ENCODE assay signal across 1 cellular context in genomic region chr7:137962875-137963507, GRCh38.
TF ChIP-seq lines count a peak whose summit lies in the region.

No MANE protein-coding gene starts in this region.

TF ChIP-seq in K562, 482 proteins besides CTCF, POLR2A, EP300 and RAD21 (continued from another document and continues in another):
- TF ChIP-seq PREB (CRISPR knock-in tag; IDR thresholded peaks at IDR 0.05) (no peak), AFF1 (IDR thresholded peaks at IDR 0.05; ENCODE audit: low read depth in 1 of 2, partially characterized antibody in 2 of 2) (peak in 1 of 2 experiments; percentile 90), NUFIP1 (IDR thresholded peaks at IDR 0.05; ENCODE audit: partially characterized antibody) (no peak), MCM5 (IDR thresholded peaks at IDR 0.05; ENCODE audit: low read depth) (no peak), ZFP30 (CRISPR knock-in tag; IDR thresholded peaks at IDR 0.05; ENCODE audit: borderline replicate concordance) (no peak), POLR2G (IDR thresholded peaks at IDR 0.05; ENCODE audit: low read depth, low read length) (no peak), ZNF143 (CRISPR knock-in tag; IDR thresholded peaks at IDR 0.05) (no peak), CREM (IDR thresholded peaks at IDR 0.05; ENCODE audit: low read depth) (peak; percentile 92), ZFP36 (IDR thresholded peaks at IDR 0.05; ENCODE audit: low read depth, low read length, partially characterized antibody) (no peak), ATF3 (IDR thresholded peaks at IDR 0.05) (peak; percentile 94), ATF3 (CRISPR knock-in tag; conservative IDR thresholded peaks at IDR 0.05) (peak; percentile 47; the same call in 1 of the 2 replicates), SOX6 (IDR thresholded peaks at IDR 0.05) (peak; percentile 97), ZNF583 (CRISPR knock-in tag; IDR thresholded peaks at IDR 0.05) (no peak), ZFX (CRISPR knock-in tag; IDR thresholded peaks at IDR 0.05) (no peak), NCOA4 (IDR thresholded peaks at IDR 0.05; ENCODE audit: partially characterized antibody) (no peak), TAF15 (IDR thresholded peaks at IDR 0.05; ENCODE audit: low read depth, low read length) (no peak), MGA (IDR thresholded peaks at IDR 0.05) (no peak), ZKSCAN1 (IDR thresholded peaks at IDR 0.05; ENCODE audit: low read depth, low read length) (peak; percentile 59; the same call in 1 of the 2 replicates), NRF1 (conservative IDR thresholded peaks at IDR 0.05 in 1 of 2, IDR thresholded peaks at IDR 0.05 in 1 of 2) (no peak; a peak in 2 of 4 replicates), ELF1 (tag; IDR thresholded peaks at IDR 0.05) (peak; percentile 30; the same call in 1 of the 2 replicates), NCOR1 (IDR thresholded peaks at IDR 0.05) (peak; percentile 97), MTA2 (IDR thresholded peaks at IDR 0.05; ENCODE audit: low read depth) (peak; percentile 99), ZNF589 (CRISPR knock-in tag; IDR thresholded peaks at IDR 0.05; ENCODE audit: low read depth) (no peak), ZNF121 (CRISPR knock-in tag; conservative IDR thresholded peaks at IDR 0.05) (no peak), XRCC3 (IDR thresholded peaks at IDR 0.05) (no peak), BACH1 (tag; IDR thresholded peaks at IDR 0.05) (peak; percentile 72; the same call in 1 of the 2 replicates), RNF2 (IDR thresholded peaks at IDR 0.05) (peak; percentile 95), ZNF316 (IDR thresholded peaks at IDR 0.05) (peak; percentile 62), ZNF57 (CRISPR knock-in tag; IDR thresholded peaks at IDR 0.05) (no peak), TEAD4 (IDR thresholded peaks at IDR 0.05; ENCODE audit: low read length) (peak; percentile 99), TEAD4 (CRISPR knock-in tag; IDR thresholded peaks at IDR 0.05; ENCODE audit: borderline replicate concordance) (no peak), ZBTB11 (CRISPR knock-in tag; IDR thresholded peaks at IDR 0.05) (peak in 1 of 3 experiments; percentile 79; a peak in 2 of 6 replicates), LEF1 (IDR thresholded peaks at IDR 0.05) (peak; percentile 97), YY1 (IDR thresholded peaks at IDR 0.05; ENCODE audit: borderline replicate concordance in 1 of 3, control insufficient read depth in 1 of 3, extremely low read depth in 1 of 3, insufficient read depth in 3 of 3, insufficient read length in 1 of 3, insufficient replicate concordance in 2 of 3, low read depth in 1 of 3, low read length in 2 of 3) (peak in 1 of 3 experiments; percentile 11), RBM14 (IDR thresholded peaks at IDR 0.05; ENCODE audit: borderline replicate concordance, insufficient read depth, low read depth, low read length) (no peak), FOXM1 (IDR thresholded peaks at IDR 0.05; ENCODE audit: low read depth) (peak; percentile 96), FOXM1 (CRISPR knock-in tag; IDR thresholded peaks at IDR 0.05; ENCODE audit: low read depth) (no peak), ZBTB5 (IDR thresholded peaks at IDR 0.05) (no peak), TEAD2 (tag; IDR thresholded peaks at IDR 0.05) (no peak)
